Comparison of ENCODE assay signal across 28 cellular contexts in genomic region chr10:75845538-75845937, GRCh38.
DNase-seq lines count a peak whose midpoint lies in the region; ATAC-seq, FAIRE-seq and TF ChIP-seq lines count a peak whose summit lies in the region.
"Had no signal": no experiment of that assay in that cellular context is flagged by ENCODE, and none has a peak within 500 bp of the region (broad histone marks: within the 10 kb centered on the region; RNA-seq: fewer than 3 reads in every experiment).

No MANE protein-coding gene starts in this region.

- H3K4me3 ChIP-seq in astrocyte of the cerebellum (ENCODE audit: low read depth, low read length) (no peak overlapping the region), HepG2 (replicated peaks in 1 of 3; ENCODE audit: insufficient read depth in 1 of 3, low read depth in 2 of 3, low read length in 3 of 3) (no peak overlapping the region)
- H3K4me3 ChIP-seq: left lung, tibial artery had no signal

- intact Hi-C loops in HepG2 (cut with micrococcal nuclease; ENCODE audit: unreplicated experiment): no loop called here
- intact Hi-C loops in activated CD4-positive, alpha-beta T cell treated with anti-CD3 and anti-CD28 coated beads for 36 hours (cut with DNase I, micrococcal nuclease): no loop called here
- intact Hi-C loops in activated CD4-positive, alpha-beta T cell treated with anti-CD3 and anti-CD28 coated beads, Interleukin-2, amount 10 ng/mL, durations not matched to agents 24 days and 14 days (cut with micrococcal nuclease): no loop called here

- H3K4me1 Mint-ChIP-seq in activated CD4-positive, alpha-beta T cell treated with anti-CD3 and anti-CD28 coated beads for 36 hours: no peaks in the 10 kb centered on the region
- no peaks in the 10 kb centered on the region for H3K4me1 Mint-ChIP-seq in activated CD4-positive, alpha-beta T cell treated with anti-CD3 and anti-CD28 coated beads, Interleukin-2, amount 10 ng/mL, durations not matched to agents 24 days and 14 days
- H3K4me1 Mint-ChIP-seq: activated naive CD4-positive, alpha-beta T cell treated with anti-CD3 and anti-CD28 coated beads, Interleukin-2, amount 50 U/mL, for 24 hours had no signal

- CTCF ChIA-PET in HepG2 (lab: Yijun Ruan, JAX; ENCODE audit: low intra/inter-chr PET ratio, low total read pairs): no interaction called here
- CTCF ChIA-PET in activated CD4-positive, alpha-beta T cell treated with anti-CD3 and anti-CD28 coated beads for 36 hours (lab: Charles Lee): interaction anchor here (0.6 to 1.0 kb wide), 3 partner anchors 8 to 51 kb away, joined by 3 read pairs; no protein-coding TSS in a partner anchor

- no peaks in the 10 kb centered on the region for H3K36me3 ChIP-seq in HepG2 (replicated peaks in 1 of 2; ENCODE audit: control insufficient read depth in 1 of 2, insufficient read depth in 2 of 2, low read length in 2 of 2)
- H3K36me3 ChIP-seq: left lung, tibial artery had no signal

- no peak for ATAC-seq in HepG2
- ATAC-seq in activated CD4-positive, alpha-beta T cell treated with anti-CD3 and anti-CD28 coated beads for 36 hours: no peak
- ATAC-seq: CD8-positive, alpha-beta T cell; left lung had no signal

- WGBS in HepG2 (ENCODE audit: low lambda C conversion rate): 95% methylated on average over 5 of the region's 5 CpGs

- H3K27ac Mint-ChIP-seq in activated CD4-positive, alpha-beta T cell treated with anti-CD3 and anti-CD28 coated beads for 36 hours: no peak overlapping the region
- no peak overlapping the region for H3K27ac Mint-ChIP-seq in activated CD4-positive, alpha-beta T cell treated with anti-CD3 and anti-CD28 coated beads, Interleukin-2, amount 10 ng/mL, durations not matched to agents 24 days and 14 days
- H3K27ac Mint-ChIP-seq: activated naive CD4-positive, alpha-beta T cell treated with anti-CD3 and anti-CD28 coated beads, Interleukin-2, amount 50 U/mL, for 24 hours; CD8-positive, alpha-beta T cell had no signal

- POLR2A ChIA-PET in HepG2 (lab: Yijun Ruan, JAX): interaction anchor here (1.2 kb wide), 1 partner anchor 57 kb away, joined by 3 read pairs; no protein-coding TSS in a partner anchor
- POLR2A ChIA-PET in activated CD4-positive, alpha-beta T cell treated with anti-CD3 and anti-CD28 coated beads for 36 hours (lab: Charles Lee): no interaction called here

- no peak for TF ChIP-seq POLR2A in HepG2 (IDR thresholded peaks at IDR 0.05; ENCODE audit: insufficient read depth in 1 of 2, low read depth in 2 of 2, low read length in 2 of 2)

- TF ChIP-seq RAD21 in HepG2 (CRISPR knock-in tag; IDR thresholded peaks at IDR 0.05): no peak

- no peaks in the 10 kb centered on the region for H3K79me2 ChIP-seq in HepG2 (ENCODE audit: insufficient read depth, low read length)

- H3K9me3 ChIP-seq in HepG2 (ENCODE audit: low read length): no peaks in the 10 kb centered on the region
- H3K9me3 ChIP-seq: left lung, tibial artery had no signal

- no TSS peak for BruUV-seq in HepG2 (replicated peaks; lab: Mats Ljungman, UMichigan)

- no peaks in the 10 kb centered on the region for H4K20me1 ChIP-seq in HepG2 (ENCODE audit: insufficient read depth, low read length)

- H3K27me3 Mint-ChIP-seq in activated CD4-positive, alpha-beta T cell treated with anti-CD3 and anti-CD28 coated beads for 36 hours: peaks cover 2% of the 10 kb centered on the region
- H3K27me3 Mint-ChIP-seq in activated CD4-positive, alpha-beta T cell treated with anti-CD3 and anti-CD28 coated beads, Interleukin-2, amount 10 ng/mL, durations not matched to agents 24 days and 14 days: no peaks in the 10 kb centered on the region

- no peaks in the 10 kb centered on the region for H3K36me3 Mint-ChIP-seq in activated CD4-positive, alpha-beta T cell treated with anti-CD3 and anti-CD28 coated beads for 36 hours (ENCODE audit: low read depth)
- no peaks in the 10 kb centered on the region for H3K36me3 Mint-ChIP-seq in activated CD4-positive, alpha-beta T cell treated with anti-CD3 and anti-CD28 coated beads, Interleukin-2, amount 10 ng/mL, durations not matched to agents 24 days and 14 days (ENCODE audit: low read depth)
- H3K36me3 Mint-ChIP-seq: activated naive CD4-positive, alpha-beta T cell treated with anti-CD3 and anti-CD28 coated beads, Interleukin-2, amount 50 U/mL, for 24 hours; CD8-positive, alpha-beta T cell had no signal

- in situ Hi-C loops in astrocyte of the cerebellum (cut with HindIII; ENCODE audit: low sequenced_read_pairs): no loop called here
- in situ Hi-C loops in HepG2 (cut with HindIII; ENCODE audit: extremely low pct_ligation_motif_present, low pct_unique_long_range_greater_than_20kb): no loop called here

- H3K9me3 Mint-ChIP-seq in activated CD4-positive, alpha-beta T cell treated with anti-CD3 and anti-CD28 coated beads for 36 hours (ENCODE audit: low read depth): no peaks in the 10 kb centered on the region
- H3K9me3 Mint-ChIP-seq in activated CD4-positive, alpha-beta T cell treated with anti-CD3 and anti-CD28 coated beads, Interleukin-2, amount 10 ng/mL, durations not matched to agents 24 days and 14 days: no peaks in the 10 kb centered on the region
- H3K9me3 Mint-ChIP-seq: activated naive CD4-positive, alpha-beta T cell treated with anti-CD3 and anti-CD28 coated beads, Interleukin-2, amount 50 U/mL, for 24 hours; CD8-positive, alpha-beta T cell had no signal

- no peaks in the 10 kb centered on the region for H3K27me3 ChIP-seq in HepG2 (ENCODE audit: control insufficient read depth in 1 of 2, insufficient read depth in 2 of 2, low read length in 2 of 2)
- H3K27me3 ChIP-seq: left lung, tibial artery had no signal

- TF ChIP-seq EP300 in HepG2 (IDR thresholded peaks at IDR 0.05; ENCODE audit: low read depth in 2 of 2, low read length in 2 of 2): no peak
- TF ChIP-seq EP300 in HepG2 (CRISPR knock-in tag; IDR thresholded peaks at IDR 0.05; ENCODE audit: borderline replicate concordance): no peak

- TF ChIP-seq CTCF in astrocyte of the cerebellum (IDR thresholded peaks at IDR 0.05; ENCODE audit: low read depth, low read length, missing control alignments) (peak; percentile 11), HepG2 (CRISPR knock-in tag; IDR thresholded peaks at IDR 0.05) (no peak)

- no peak overlapping the region for H3K4me2 ChIP-seq in HepG2 (ENCODE audit: low read depth, low read length)

- H3K4me3 Mint-ChIP-seq in activated CD4-positive, alpha-beta T cell treated with anti-CD3 and anti-CD28 coated beads for 36 hours: no peak overlapping the region
- H3K4me3 Mint-ChIP-seq in activated CD4-positive, alpha-beta T cell treated with anti-CD3 and anti-CD28 coated beads, Interleukin-2, amount 10 ng/mL, durations not matched to agents 24 days and 14 days: no peak overlapping the region
- H3K4me3 Mint-ChIP-seq: activated naive CD4-positive, alpha-beta T cell treated with anti-CD3 and anti-CD28 coated beads, Interleukin-2, amount 50 U/mL, for 24 hours; CD8-positive, alpha-beta T cell had no signal

- FAIRE-seq in HepG2 (lab: Jason Lieb, UNC): no peak
- FAIRE-seq: HTR-8/SVneo, RCC 7860, small intestine had no signal

- H3K27ac ChIP-seq in HepG2 (ENCODE audit: extremely low read length, insufficient read depth, low read length): no peak overlapping the region
- H3K27ac ChIP-seq: tibial artery had no signal

- H2AFZ ChIP-seq in HepG2 (ENCODE audit: low read length): no peak overlapping the region

- DNase-seq in NOMO-1 treated with DMSO at 0.1 percent for 48 hours (lab: John Stamatoyannopoulos, UW; ENCODE audit: unreplicated experiment) (peak; percentile 13), NOMO-1 (lab: John Stamatoyannopoulos, UW; ENCODE audit: unreplicated experiment in 2 of 2) (no peak), astrocyte of the cerebellum (ENCODE audit: low read depth) (no peak), HepG2 (ENCODE audit: low spot score) (no peak), DMS79 treated with DMSO at 0.1 percent for 48 hours (lab: John Stamatoyannopoulos, UW) (no peak), MV-4-11 (lab: John Stamatoyannopoulos, UW) (no peak)
- DNase-seq in activated CD4-positive, alpha-beta T cell treated with anti-CD3 and anti-CD28 coated beads for 36 hours: no peak
- no peak for DNase-seq in activated CD4-positive, alpha-beta T cell treated with anti-CD3 and anti-CD28 coated beads, Interleukin-2, amount 10 ng/mL, durations not matched to agents 24 days and 14 days
- DNase-seq: activated CD4-positive, alpha-beta T cell treated with anti-CD3 and anti-CD28 coated beads, Interleukin-2, amount 50 U/mL, for 4 hours; activated CD8-positive, alpha-beta memory T cell treated with anti-CD3 and anti-CD28 coated beads, Interleukin-2, amount 50 U/mL, for 4 hours; AML-193; CD8-positive, alpha-beta T cell; cortex of kidney; hypothalamus; KBM-7; left lung; mesenchymal stem cell; MM.1S; occipital lobe; small intestine; stimulated activated CD4-positive, alpha-beta T cell treated with anti-CD3 and anti-CD28 coated beads, Interleukin-1b, Interleukin-23, amount 100 ng/mL, for 48 hours; stimulated activated CD8-positive, alpha-beta memory T cell treated with anti-CD3 and anti-CD28 coated beads, Interleukin-4, amount 100 ng/mL, for 48 hours; SW 1271; T1000; tibial artery had no signal

- no peak overlapping the region for H3K9ac ChIP-seq in HepG2 (ENCODE audit: insufficient read depth, low read depth, low read length)

- H3K4me1 ChIP-seq in HepG2 (ENCODE audit: insufficient read depth, low read length): peaks cover 12% of the 10 kb centered on the region
- H3K4me1 ChIP-seq: tibial artery had no signal

TF ChIP-seq in HepG2, 621 proteins besides CTCF, POLR2A, EP300 and RAD21:
- no peak for TF ChIP-seq ZNF710 (CRISPR knock-in tag; IDR thresholded peaks at IDR 0.05; ENCODE audit: borderline replicate concordance)
- 0 out of 2 replicates have a peak, but pooled peaks have one; percentile 5 for TF ChIP-seq STAG1 (CRISPR knock-in tag; IDR thresholded peaks at IDR 0.05)
